Comparison of ENCODE assay signal across 6 cellular contexts in genomic region chr19:58304748-58305064, GRCh38. TPM values are rescaled to one million over a fixed set of nuclear protein-coding genes. Genes with fewer than 3 reads are reported as not detected.
DNase-seq lines count a peak whose midpoint lies in the region; ATAC-seq and TF ChIP-seq lines count a peak whose summit lies in the region.

No MANE protein-coding gene starts in this region.

- in situ Hi-C loops in astrocyte of the spinal cord (cut with HindIII; ENCODE audit: low sequenced_read_pairs) = no loop called here

- H3K4me2 ChIP-seq in H9 (ENCODE audit: insufficient read depth, insufficient read length, low read length) = peak overlapping the region; percentile 66

- no peaks in the 10 kb centered on the region for H3K9me3 ChIP-seq in H9 (ENCODE audit: control insufficient read depth, low read depth, low read length)

- no peak overlapping the region for H4K91ac ChIP-seq in H9 (ENCODE audit: insufficient read length, low read depth, low read length)

- peaks cover 22 to 57% (median 36%) of the 10 kb centered on the region in 3 experiments; a peak in 6 of 7 replicates for H3K36me3 Mint-ChIP-seq in H9 (ENCODE audit: insufficient read depth in 1 of 3, low read depth in 3 of 3)
- peaks cover 46% of the 10 kb centered on the region for H3K36me3 Mint-ChIP-seq in natural killer cell treated with Interleukin-12 subunit alpha and Interleukin-12 subunit beta and Interleukin-15 and Interleukin-18, amount 100 ng/mL, for 72 hours

- peaks cover 4% of the 10 kb centered on the region for H3K23me2 ChIP-seq in H9 (ENCODE audit: insufficient read length, low read depth, low read length, poor library complexity, severe bottlenecking)

- no peak for DNase-seq in H9
- DNase-seq in astrocyte of the spinal cord (ENCODE audit: low read depth, low spot score) = no peak
- DNase-seq in natural killer cell treated with Interleukin-12 subunit alpha and Interleukin-12 subunit beta and Interleukin-15 and Interleukin-18, amount 100 ng/mL, for 72 hours (ENCODE audit: low spot score) = no peak
- DNase-seq in stimulated activated CD4-positive, alpha-beta T cell treated with anti-CD3 and anti-CD28 coated beads, Interleukin-2, amount 100 ng/mL, for 48 hours = no peak
- DNase-seq in COR-L47 (lab: John Stamatoyannopoulos, UW) = no peak
- DNase-seq in NCI-H2171 treated with DMSO at 0.1 percent for 48 hours (lab: John Stamatoyannopoulos, UW) = no peak

- peak overlapping the region; percentile 3 to 77 (median 60); a peak in 5 of 7 replicates for H3K27ac Mint-ChIP-seq in H9
- H3K27ac Mint-ChIP-seq in natural killer cell treated with Interleukin-12 subunit alpha and Interleukin-12 subunit beta and Interleukin-15 and Interleukin-18, amount 100 ng/mL, for 72 hours = peak overlapping the region; percentile 97 to 98

- H2BK5ac ChIP-seq in H9 (ENCODE audit: insufficient read length, low read length) = no peak overlapping the region

- no peak overlapping the region for H3K18ac ChIP-seq in H9 (ENCODE audit: insufficient read length, low read depth, low read length)

- H3K23ac ChIP-seq in H9 (ENCODE audit: insufficient read length, low read depth, low read length) = no peak overlapping the region

- H3T11ph ChIP-seq in H9 (ENCODE audit: low read length) = no peak overlapping the region

- H3K14ac ChIP-seq in H9 (ENCODE audit: insufficient read depth, low read length) = no peak overlapping the region

- no peaks in the 10 kb centered on the region for H3K79me1 ChIP-seq in H9 (ENCODE audit: insufficient read depth, low read depth, low read length, poor library complexity, severe bottlenecking)

- no peak overlapping the region for H3K56ac ChIP-seq in H9 (ENCODE audit: insufficient read length, low read depth, low read length)

- no peaks in the 10 kb centered on the region for H3K9me3 Mint-ChIP-seq in H9
- no peaks in the 10 kb centered on the region for H3K9me3 Mint-ChIP-seq in natural killer cell treated with Interleukin-12 subunit alpha and Interleukin-12 subunit beta and Interleukin-15 and Interleukin-18, amount 100 ng/mL, for 72 hours

- H3K27ac ChIP-seq in H9 (ENCODE audit: insufficient read length, low read depth, low read length) = no peak overlapping the region

- no peaks in the 10 kb centered on the region for H3K27me3 ChIP-seq in H9 (ENCODE audit: insufficient read depth, low read length)

- H3K4me1 Mint-ChIP-seq in H9 = peaks cover 13 to 17% of the 10 kb centered on the region in 2 experiments
- H3K4me1 Mint-ChIP-seq in natural killer cell treated with Interleukin-12 subunit alpha and Interleukin-12 subunit beta and Interleukin-15 and Interleukin-18, amount 100 ng/mL, for 72 hours (ENCODE audit: low read depth in 2 of 2) = peaks cover 29 to 41% of the 10 kb centered on the region in 2 donors

- H3K4me3 ChIP-seq in astrocyte of the spinal cord (ENCODE audit: low read depth, low read length) = peak overlapping the region; percentile 94

- H2AFZ ChIP-seq in H9 (ENCODE audit: low read length) = no peak overlapping the region

- no peak overlapping the region for H4K5ac ChIP-seq in H9 (ENCODE audit: insufficient read length, low read depth, low read length)

- no peaks in the 10 kb centered on the region for H3K79me2 ChIP-seq in H9 (ENCODE audit: insufficient read depth, low read length)

- TF ChIP-seq CTCF in H9 (conservative IDR thresholded peaks at IDR 0.05) (no peak), astrocyte of the spinal cord (IDR thresholded peaks at IDR 0.05; ENCODE audit: low read depth, low read length) (no peak)

- H3K4me3 Mint-ChIP-seq in H9 = peak overlapping the region; percentile 99
- H3K4me3 Mint-ChIP-seq in natural killer cell treated with Interleukin-12 subunit alpha and Interleukin-12 subunit beta and Interleukin-15 and Interleukin-18, amount 100 ng/mL, for 72 hours = peak overlapping the region; percentile 99

- no peak overlapping the region for H2BK20ac ChIP-seq in H9 (ENCODE audit: low read depth, low read length, poor library complexity, severe bottlenecking)

- H2AK5ac ChIP-seq in H9 (ENCODE audit: insufficient read length, low read length) = no peak overlapping the region

- no peak overlapping the region for H2BK15ac ChIP-seq in H9 (ENCODE audit: low read depth, low read length)

- H2BK120ac ChIP-seq in H9 (ENCODE audit: low read depth, low read length, poor library complexity, severe bottlenecking) = no peak overlapping the region

- WGBS in H9 (ENCODE audit: extremely low coverage, insufficient read length, low lambda C conversion rate) = no CpG with 5 or more reads among the region's 7 CpGs

- no peak overlapping the region for H3K9ac ChIP-seq in H9 (ENCODE audit: extremely low read depth, insufficient read length, low read length)

- H4K20me1 ChIP-seq in H9 (ENCODE audit: control insufficient read depth, insufficient read depth, insufficient read length) = no peaks in the 10 kb centered on the region

- no peak overlapping the region for H2BK12ac ChIP-seq in H9 (ENCODE audit: insufficient read length, low read depth, low read length)

- H3K27me3 Mint-ChIP-seq in H9 (ENCODE audit: low read depth) = peaks cover 1% of the 10 kb centered on the region; the same call in 1 of the 2 replicates
- no peaks in the 10 kb centered on the region for H3K27me3 Mint-ChIP-seq in natural killer cell treated with Interleukin-12 subunit alpha and Interleukin-12 subunit beta and Interleukin-15 and Interleukin-18, amount 100 ng/mL, for 72 hours

- H3K4ac ChIP-seq in H9 (ENCODE audit: low read depth, low read length) = no peak overlapping the region

- H4K8ac ChIP-seq in H9 (replicated peaks; ENCODE audit: insufficient read length, low read depth, low read length) = no peak overlapping the region

- ATAC-seq in natural killer cell treated with Interleukin-12 subunit alpha and Interleukin-12 subunit beta and Interleukin-15 and Interleukin-18, amount 100 ng/mL, for 72 hours = no peak

- H3K4me1 ChIP-seq in H9 (ENCODE audit: insufficient read depth, low read length) = no peaks in the 10 kb centered on the region

RNA-seq across cellular contexts. Expression of gene ERVK3-1, which starts 0.5 kb away (rescaled TPM):
- 43.6 and 43.7 TPM in 2 replicates for total RNA-seq in H9 (2021)
- total RNA-seq in natural killer cell treated with Interleukin-12 subunit alpha and Interleukin-12 subunit beta and Interleukin-15 and Interleukin-18, amount 100 ng/mL, for 72 hours = 10 to 100 TPM; 58.4 to 89.0 TPM

RNA-seq across cellular contexts. Expression of gene ZSCAN22, which starts 22.1 kb away (rescaled TPM):
- 4.7 and 4.8 TPM in 2 replicates for total RNA-seq in H9 (2021)
- 1 to 10 TPM; 5.9 to 6.1 TPM for total RNA-seq in natural killer cell treated with Interleukin-12 subunit alpha and Interleukin-12 subunit beta and Interleukin-15 and Interleukin-18, amount 100 ng/mL, for 72 hours

RNA-seq across cellular contexts. Expression of gene ZNF8, which starts 26.0 kb away (rescaled TPM):
- 16.9 and 17.3 TPM in 2 replicates for total RNA-seq in H9 (2021)
- total RNA-seq in natural killer cell treated with Interleukin-12 subunit alpha and Interleukin-12 subunit beta and Interleukin-15 and Interleukin-18, amount 100 ng/mL, for 72 hours = 1 to 10 TPM; 3.6 to 4.2 TPM

RNA-seq across cellular contexts. Expression of gene A1BG, which starts 48.6 kb away (rescaled TPM):
- 17.4 and 22.2 TPM in 2 replicates for total RNA-seq in H9 (2021)
- 1 to 10 TPM; 4.4 to 5.2 TPM for total RNA-seq in natural killer cell treated with Interleukin-12 subunit alpha and Interleukin-12 subunit beta and Interleukin-15 and Interleukin-18, amount 100 ng/mL, for 72 hours

RNA-seq across cellular contexts. Expression of gene ZNF497, which starts 57.8 kb away (rescaled TPM):
- total RNA-seq in H9 (2021) = 2.4 TPM in 2 replicates
- total RNA-seq in natural killer cell treated with Interleukin-12 subunit alpha and Interleukin-12 subunit beta and Interleukin-15 and Interleukin-18, amount 100 ng/mL, for 72 hours = 1 to 10 TPM in 1 of 2 donors, under 1 TPM in 1; 0.52 to 1.4 TPM
